Comparison of ENCODE assay signal across 17 cellular contexts in the genomic region with DNA sequence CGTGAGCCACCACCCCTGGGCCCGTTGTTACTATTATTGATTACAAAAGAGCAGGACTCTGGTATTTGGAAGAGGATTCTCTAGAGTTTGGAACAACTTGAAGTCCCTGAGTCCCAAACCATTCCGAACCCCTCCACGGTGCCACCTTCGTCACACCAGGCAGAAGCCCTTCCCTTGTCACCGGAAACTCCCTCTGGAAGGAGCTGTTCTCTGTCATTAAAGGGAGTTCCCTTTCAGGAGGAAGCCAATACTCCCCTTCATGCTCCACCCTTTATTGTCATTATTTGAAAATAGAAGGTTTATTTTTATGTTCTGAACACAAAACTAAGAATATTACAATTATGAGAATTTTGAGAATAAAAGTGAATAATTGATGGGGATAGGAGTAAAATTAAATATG. TPM values are rescaled to one million over a fixed set of nuclear protein-coding genes. Genes with fewer than 3 reads are reported as not detected.
DNase-seq lines count a peak whose midpoint lies in the region; ATAC-seq, FAIRE-seq and TF ChIP-seq lines count a peak whose summit lies in the region.
"Had no signal": no experiment of that assay in that cellular context is flagged by ENCODE, and none has a peak within 500 bp of the region (broad histone marks: within the 10 kb centered on the region; RNA-seq: fewer than 3 reads in every experiment).

No MANE protein-coding gene starts in this region.

- CTCF ChIA-PET in HepG2 (lab: Yijun Ruan, JAX; ENCODE audit: low intra/inter-chr PET ratio, low total read pairs): no interaction called here

- 66% methylated on average over 6 of the region's 6 CpGs for WGBS in right lobe of liver (ENCODE audit: insufficient coverage, low coverage, low lambda C conversion rate, missing lambda C conversion rate)
- WGBS in HepG2 (ENCODE audit: low lambda C conversion rate): 97% methylated on average over 6 of the region's 6 CpGs

- H3K9me3 ChIP-seq in right atrium auricular region (no peaks in the 10 kb centered on the region), right lobe of liver (no peaks in the 10 kb centered on the region), HepG2 (ENCODE audit: low read length) (no peaks in the 10 kb centered on the region)

- no peak overlapping the region for H2AFZ ChIP-seq in HepG2 (ENCODE audit: low read length)

- TF ChIP-seq EP300 in HepG2 (IDR thresholded peaks at IDR 0.05; ENCODE audit: low read depth in 2 of 2, low read length in 2 of 2) (no peak), HepG2 (CRISPR knock-in tag; IDR thresholded peaks at IDR 0.05; ENCODE audit: borderline replicate concordance) (no peak)

- H3K36me3 ChIP-seq in right atrium auricular region (no peaks in the 10 kb centered on the region), right lobe of liver (no peaks in the 10 kb centered on the region), HepG2 (replicated peaks in 1 of 2; ENCODE audit: control insufficient read depth in 1 of 2, insufficient read depth in 2 of 2, low read length in 2 of 2) (no peaks in the 10 kb centered on the region)
- H3K36me3 ChIP-seq: BLaER1 had no signal

- in situ Hi-C loops in HepG2 (cut with HindIII; ENCODE audit: extremely low pct_ligation_motif_present, low pct_unique_long_range_greater_than_20kb): no loop called here

- no peak for TF ChIP-seq RAD21 in HepG2 (CRISPR knock-in tag; IDR thresholded peaks at IDR 0.05)

- TF ChIP-seq POLR2A in right lobe of liver (IDR thresholded peaks at IDR 0.05): no peak
- no peak for TF ChIP-seq POLR2A in HepG2 (IDR thresholded peaks at IDR 0.05; ENCODE audit: insufficient read depth in 1 of 2, low read depth in 2 of 2, low read length in 2 of 2)

- ATAC-seq in right lobe of liver: no peak
- no peak for ATAC-seq in HepG2
- ATAC-seq in sciatic nerve: no peak
- ATAC-seq in HG03045 (IDR thresholded peaks at IDR 0.05; ENCODE audit: unreplicated experiment): no peak
- ATAC-seq: GM12878 had no signal

- peaks cover 4% of the 10 kb centered on the region for H3K79me2 ChIP-seq in HepG2 (ENCODE audit: insufficient read depth, low read length)

- FAIRE-seq in HepG2 (lab: Jason Lieb, UNC) (no peak), D721Med (lab: Jason Lieb, UNC) (no peak)
- FAIRE-seq: GM12878, H1 had no signal

- H3K27me3 ChIP-seq in right atrium auricular region (no peaks in the 10 kb centered on the region), right lobe of liver (no peaks in the 10 kb centered on the region), HepG2 (ENCODE audit: control insufficient read depth in 1 of 2, insufficient read depth in 2 of 2, low read length in 2 of 2) (no peaks in the 10 kb centered on the region; a peak in 1 of 5 replicates)
- H3K27me3 ChIP-seq: BLaER1 had no signal

- H3K27ac ChIP-seq in right atrium auricular region (no peak overlapping the region), right lobe of liver (peak overlapping the region in 2 of 3 donors; percentile 32 to 75), HepG2 (ENCODE audit: extremely low read length, insufficient read depth, low read length) (no peak overlapping the region)
- H3K27ac ChIP-seq: BLaER1 had no signal

- BruUV-seq in HepG2 (replicated peaks; lab: Mats Ljungman, UMichigan): no TSS peak

- H3K4me1 ChIP-seq in right atrium auricular region (peaks cover 0 to 9% of the 10 kb centered on the region in 2 donors), right lobe of liver (peaks cover 0 to 29% (median 11%) of the 10 kb centered on the region in 4 donors), HepG2 (ENCODE audit: insufficient read depth, low read length) (peaks cover 45% of the 10 kb centered on the region)

- intact Hi-C loops in cardiac septum (cut with DNase I): no loop called here
- intact Hi-C loops in right lobe of liver (cut with DNase I): no loop called here
- intact Hi-C loops in HepG2 (cut with micrococcal nuclease; ENCODE audit: unreplicated experiment): no loop called here
- intact Hi-C loops in sciatic nerve (cut with DNase I): no loop called here

- H3K4me2 ChIP-seq in HepG2 (ENCODE audit: low read depth, low read length): no peak overlapping the region
- H3K4me2 ChIP-seq: BLaER1 had no signal

- TF ChIP-seq CTCF in right atrium auricular region (IDR thresholded peaks at IDR 0.05): no peak
- no peak for TF ChIP-seq CTCF in right lobe of liver (IDR thresholded peaks at IDR 0.05)
- no peak for TF ChIP-seq CTCF in HepG2 (CRISPR knock-in tag; IDR thresholded peaks at IDR 0.05)
- no peak for TF ChIP-seq CTCF in D721Med (IDR thresholded peaks at IDR 0.05; ENCODE audit: insufficient read depth, missing control alignments)

- H3K4me3 ChIP-seq in right atrium auricular region: no peak overlapping the region
- H3K4me3 ChIP-seq in right lobe of liver: no peak overlapping the region
- no peak overlapping the region for H3K4me3 ChIP-seq in HepG2 (replicated peaks in 1 of 3; ENCODE audit: insufficient read depth in 1 of 3, low read depth in 2 of 3, low read length in 3 of 3)
- H3K4me3 ChIP-seq: BLaER1, GM12878 had no signal

- POLR2A ChIA-PET in HepG2 (lab: Yijun Ruan, JAX): interaction anchor here (4.3 kb wide), 1 partner anchor 22 kb away, joined by 25 read pairs; no protein-coding TSS in a partner anchor

- DNase-seq in cardiac septum (ENCODE audit: low spot score) (peak; percentile 58), right atrium auricular region (ENCODE audit: low spot score) (no peak), right lobe of liver (no peak), HepG2 (ENCODE audit: low spot score) (no peak), sciatic nerve (ENCODE audit: low spot score) (peak; percentile 21), D721Med (ENCODE audit: insufficient read length, low spot score) (no peak)
- DNase-seq: 8988T; CD4-positive, alpha-beta memory T cell; DMS 273 treated with DMSO at 0.1 percent for 48 hours; DMS53; DND-41; EL; H9 had no signal

- H4K20me1 ChIP-seq in HepG2 (ENCODE audit: insufficient read depth, low read length): no peaks in the 10 kb centered on the region
- H4K20me1 ChIP-seq: BLaER1 had no signal

- H3K9ac ChIP-seq in HepG2 (ENCODE audit: insufficient read depth, low read depth, low read length): no peak overlapping the region
- H3K9ac ChIP-seq: BLaER1 had no signal

TF ChIP-seq in HepG2, 621 proteins besides CTCF, POLR2A, EP300 and RAD21 (continues in another document):
- no peak for TF ChIP-seq TBL1XR1 (IDR thresholded peaks at IDR 0.05; ENCODE audit: borderline replicate concordance, low read length, partially characterized antibody)

RNA-seq across cellular contexts. Expression of a gene that starts 5.1 kb away (rescaled TPM):
- 45.2 TPM for total RNA-seq in cardiac septum
- total RNA-seq in right atrium auricular region: 10 to 100 TPM; 20.4 to 21.3 TPM
- total RNA-seq in right lobe of liver: 10 to 100 TPM; 39.4 to 70.9 (median 62.4) TPM
- 50.8 and 55.5 TPM in 2 replicates for total RNA-seq in HepG2 (2016; rRNA removed; fragmentation: Illumina TruSeq; extraction: Trizol)
- 110 and 141 TPM in 2 replicates for total RNA-seq in HepG2 (2016; cell fraction: cytosol; rRNA removed; fragmentation: Illumina TruSeq; extraction: Trizol; ENCODE audit: low read depth)
- 53.9 and 57.2 TPM in 2 replicates for total RNA-seq in HepG2 (2016; cell fraction: insoluble cytoplasmic fraction; rRNA removed; fragmentation: Illumina TruSeq; extraction: Trizol)
- 100.0 and 131 TPM in 2 replicates for total RNA-seq in HepG2 (2016; cell fraction: membrane; rRNA removed; fragmentation: Illumina TruSeq; extraction: Trizol)
- 32.7 and 33.6 TPM in 2 replicates for total RNA-seq in HepG2 (2016; cell fraction: nucleus; rRNA removed; fragmentation: Illumina TruSeq; extraction: Trizol)
- polyA plus RNA-seq in HepG2 (2011; rRNA removed): 52.9 and 62.4 TPM in 2 replicates
- 58.4 and 70.2 TPM in 2 replicates for polyA plus RNA-seq in HepG2 (2011; cell fraction: cytosol; rRNA removed)
- polyA plus RNA-seq in HepG2 (2011; cell fraction: nucleus; rRNA removed): 58.8 and 59.2 TPM in 2 replicates
- polyA plus RNA-seq in HepG2 (2012): 50.8 and 63.8 TPM in 2 replicates
- polyA plus RNA-seq in HepG2 (2016; cell fraction: cytosol; fragmentation: Illumina TruSeq; extraction: Trizol; ENCODE audit: low read depth): 122 and 158 TPM in 2 replicates
- polyA plus RNA-seq in HepG2 (2016; cell fraction: insoluble cytoplasmic fraction; fragmentation: Illumina TruSeq; extraction: Trizol; ENCODE audit: low read depth): 61.2 and 70.0 TPM in 2 replicates
- polyA plus RNA-seq in HepG2 (2016; cell fraction: membrane; fragmentation: Illumina TruSeq; extraction: Trizol; ENCODE audit: low read depth): 97.9 and 125 TPM in 2 replicates
- 71.8 and 76.2 TPM in 2 replicates for polyA plus RNA-seq in HepG2 (2016; cell fraction: nucleus; fragmentation: Illumina TruSeq; extraction: Trizol; ENCODE audit: insufficient read depth, low read depth)
- 53.9 and 60.5 TPM in 2 replicates for polyA minus RNA-seq in HepG2 (2011; rRNA and poly(A)+ RNA removed; ENCODE audit: low replicate concordance)
- polyA minus RNA-seq in HepG2 (2011; cell fraction: cytosol; rRNA and poly(A)+ RNA removed): 26.4 and 31.4 TPM in 2 replicates
- 19.3 and 23.5 TPM in 2 replicates for polyA minus RNA-seq in HepG2 (2011; cell fraction: nucleus; rRNA and poly(A)+ RNA removed)
- 53.2 TPM for total RNA-seq in sciatic nerve

RNA-seq across cellular contexts. Expression of a gene that starts 35.5 kb away (rescaled TPM):
- total RNA-seq in cardiac septum: 38.6 TPM
- 10 to 100 TPM; 34.6 to 60.9 TPM for total RNA-seq in right atrium auricular region
- total RNA-seq in right lobe of liver: 100 to 1,000 TPM in 2 of 6 experiments, 10 to 100 TPM in 4; 74.4 to 120 (median 88.2) TPM
- 23.6 and 40.4 TPM in 2 replicates for total RNA-seq in HepG2 (2016; rRNA removed; fragmentation: Illumina TruSeq; extraction: Trizol)
- total RNA-seq in HepG2 (2016; cell fraction: cytosol; rRNA removed; fragmentation: Illumina TruSeq; extraction: Trizol; ENCODE audit: low read depth): 19.7 and 22.6 TPM in 2 replicates
- 17.6 and 41.1 TPM in 2 replicates for total RNA-seq in HepG2 (2016; cell fraction: insoluble cytoplasmic fraction; rRNA removed; fragmentation: Illumina TruSeq; extraction: Trizol)
- total RNA-seq in HepG2 (2016; cell fraction: membrane; rRNA removed; fragmentation: Illumina TruSeq; extraction: Trizol): 27.9 and 29.7 TPM in 2 replicates
- total RNA-seq in HepG2 (2016; cell fraction: nucleus; rRNA removed; fragmentation: Illumina TruSeq; extraction: Trizol): 50.9 and 60.6 TPM in 2 replicates
- 64.0 and 83.4 TPM in 2 replicates for polyA plus RNA-seq in HepG2 (2011; rRNA removed)
- 37.9 and 59.3 TPM in 2 replicates for polyA plus RNA-seq in HepG2 (2011; cell fraction: cytosol; rRNA removed)
- 131 and 158 TPM in 2 replicates for polyA plus RNA-seq in HepG2 (2011; cell fraction: nucleus; rRNA removed)
- 80.7 and 119 TPM in 2 replicates for polyA plus RNA-seq in HepG2 (2012)
- polyA plus RNA-seq in HepG2 (2016; cell fraction: cytosol; fragmentation: Illumina TruSeq; extraction: Trizol; ENCODE audit: low read depth): 10.8 and 12.1 TPM in 2 replicates
- 25.6 and 36.8 TPM in 2 replicates for polyA plus RNA-seq in HepG2 (2016; cell fraction: insoluble cytoplasmic fraction; fragmentation: Illumina TruSeq; extraction: Trizol; ENCODE audit: low read depth)
- 20.7 and 25.9 TPM in 2 replicates for polyA plus RNA-seq in HepG2 (2016; cell fraction: membrane; fragmentation: Illumina TruSeq; extraction: Trizol; ENCODE audit: low read depth)
- 130 and 133 TPM in 2 replicates for polyA plus RNA-seq in HepG2 (2016; cell fraction: nucleus; fragmentation: Illumina TruSeq; extraction: Trizol; ENCODE audit: insufficient read depth, low read depth)
- 49.7 and 219 TPM in 2 replicates for polyA minus RNA-seq in HepG2 (2011; rRNA and poly(A)+ RNA removed; ENCODE audit: low replicate concordance)
- polyA minus RNA-seq in HepG2 (2011; cell fraction: cytosol; rRNA and poly(A)+ RNA removed): 75.4 and 75.5 TPM in 2 replicates
- polyA minus RNA-seq in HepG2 (2011; cell fraction: nucleus; rRNA and poly(A)+ RNA removed): 58.3 and 59.0 TPM in 2 replicates
- total RNA-seq in sciatic nerve: 55.2 TPM

Comparison
In these comparisons a context has a peak if more than half of its experiments do, and no peak if none do; other contexts are left out.
1. DNase-seq: peak in cardiac septum (single experiment) and sciatic nerve (single experiment); none in right atrium auricular region (single experiment), right lobe of liver (0 of 3), HepG2 (single experiment) and D721Med (single experiment).
2. H3K27ac ChIP-seq: peak in right lobe of liver (2 of 3); none in right atrium auricular region (0 of 2) and HepG2 (single experiment).